8 cellular contexts compared by ENCODE assay signal in genomic region chr4:145732895-145733880, GRCh38. TPM values are rescaled to one million over a fixed set of nuclear protein-coding genes. Genes with fewer than 3 reads are reported as not detected.
A peak's percentile ranks its signal among the peaks of the same experiment; 100 is the strongest.
DNase-seq lines count a peak whose midpoint lies in the region; ATAC-seq and TF ChIP-seq lines count a peak whose summit lies in the region.

No MANE protein-coding gene starts in this region.

- no peaks in the 10 kb centered on the region for H3K9me3 Mint-ChIP-seq in neural crest cell
- no peaks in the 10 kb centered on the region for H3K9me3 Mint-ChIP-seq in stimulated activated naive CD8-positive, alpha-beta T cell treated with anti-CD3 and anti-CD28 coated beads, Interleukin-15, amount 100 ng/mL, for 72 hours

- peak; percentile 88 for ATAC-seq in stimulated activated naive CD8-positive, alpha-beta T cell treated with anti-CD3 and anti-CD28 coated beads, Interleukin-15, amount 100 ng/mL, for 72 hours

- H3K9ac ChIP-seq in Loucy (ENCODE audit: low read depth, low read length, poor library complexity, severe bottlenecking), result peak overlapping the region; percentile 64

- H3K36me3 Mint-ChIP-seq in neural crest cell (ENCODE audit: low read depth), result no peaks in the 10 kb centered on the region

- H3K27me3 ChIP-seq in Loucy (ENCODE audit: insufficient read depth, low read length, poor library complexity, severe bottlenecking), result no peaks in the 10 kb centered on the region

- no peaks in the 10 kb centered on the region for H3K27me3 Mint-ChIP-seq in neural crest cell (ENCODE audit: low read depth)
- H3K27me3 Mint-ChIP-seq in stimulated activated naive CD8-positive, alpha-beta T cell treated with anti-CD3 and anti-CD28 coated beads, Interleukin-15, amount 100 ng/mL, for 72 hours, result peaks cover 29% of the 10 kb centered on the region

- H3K4me3 ChIP-seq in Loucy (ENCODE audit: low read length, poor library complexity, severe bottlenecking) (peak overlapping the region; percentile 73), foreskin fibroblast (ENCODE audit: low read depth in 1 of 2, low read length in 2 of 2) (peak overlapping the region; percentile 56 to 60)

- TF ChIP-seq CTCF in Loucy (conservative IDR thresholded peaks at IDR 0.05; ENCODE audit: low read length), result no peak
- no peak for TF ChIP-seq CTCF in foreskin fibroblast (IDR thresholded peaks at IDR 0.05; ENCODE audit: low read depth, low read length)
- TF ChIP-seq CTCF in neural crest cell (conservative IDR thresholded peaks at IDR 0.05), result no peak

- no peaks in the 10 kb centered on the region for H3K9me2 ChIP-seq in Loucy (replicated peaks; ENCODE audit: low read depth, low read length)

- peak overlapping the region; percentile 85 for H3K27ac Mint-ChIP-seq in neural crest cell (ENCODE audit: unreplicated experiment)
- peak overlapping the region; percentile 65 to 87 for H3K27ac Mint-ChIP-seq in stimulated activated naive CD8-positive, alpha-beta T cell treated with anti-CD3 and anti-CD28 coated beads, Interleukin-15, amount 100 ng/mL, for 72 hours

- no peaks in the 10 kb centered on the region for H3K79me2 ChIP-seq in Loucy (ENCODE audit: insufficient read depth, low read length)

- no peaks in the 10 kb centered on the region for H3K4me1 ChIP-seq in Loucy (ENCODE audit: insufficient read depth, low read length, poor library complexity, severe bottlenecking)

- H3F3A ChIP-seq in Loucy (ENCODE audit: low read depth), result no peaks in the 10 kb centered on the region

- peak overlapping the region; percentile 96 for H2AFZ ChIP-seq in Loucy (ENCODE audit: low read length)

- H3K4me3 Mint-ChIP-seq in neural crest cell, result peak overlapping the region; percentile 89
- H3K4me3 Mint-ChIP-seq in stimulated activated naive CD8-positive, alpha-beta T cell treated with anti-CD3 and anti-CD28 coated beads, Interleukin-15, amount 100 ng/mL, for 72 hours, result peak overlapping the region; percentile 79 to 88

- no peaks in the 10 kb centered on the region for H3K9me3 ChIP-seq in Loucy (ENCODE audit: insufficient read depth, low read depth, low read length)

- H4K20me1 ChIP-seq in Loucy (ENCODE audit: insufficient read depth, low read length, poor library complexity, severe bottlenecking), result no peaks in the 10 kb centered on the region

- DNase-seq in Daoy (ENCODE audit: low read depth), result peak; percentile 94
- peak; percentile 89 for DNase-seq in H4 (ENCODE audit: low spot score)
- peak; percentile 81 to 89 for DNase-seq in SHP77 (lab: John Stamatoyannopoulos, UW)
- DNase-seq in activated gamma-delta T cell treated with anti-CD3 and anti-CD28 coated beads, Interleukin-2, amount 50 U/mL, for 16 hours (ENCODE audit: low read depth), result peak; percentile 66
- peak; percentile 95 to 98 for DNase-seq in foreskin fibroblast
- DNase-seq in neural crest cell (ENCODE audit: low read depth, low spot score), result peak; percentile 85
- DNase-seq in stimulated activated naive CD8-positive, alpha-beta T cell treated with anti-CD3 and anti-CD28 coated beads, Interleukin-15, amount 100 ng/mL, for 72 hours, result peak; percentile 68 to 76

- peak overlapping the region; percentile 68 for H3K4me2 ChIP-seq in Loucy (ENCODE audit: low read depth, low read length, poor library complexity, severe bottlenecking)

- H3K36me3 ChIP-seq in Loucy (ENCODE audit: insufficient read depth, low read length), result no peaks in the 10 kb centered on the region

- peaks cover 34% of the 10 kb centered on the region for H3K4me1 Mint-ChIP-seq in neural crest cell
- H3K4me1 Mint-ChIP-seq in stimulated activated naive CD8-positive, alpha-beta T cell treated with anti-CD3 and anti-CD28 coated beads, Interleukin-15, amount 100 ng/mL, for 72 hours, result peaks cover 24% of the 10 kb centered on the region

RNA-seq across cellular contexts. Expression of gene C4orf51, which starts 53.2 kb away (rescaled TPM):
- total RNA-seq in Daoy (2014; rRNA removed; shearing (Covaris generic)), result not detected in 2 replicates
- total RNA-seq in H4 (2014; rRNA removed; shearing (Covaris generic)), result not detected in 2 replicates
- total RNA-seq in neural crest cell, result not detected in 2 replicates

Comparison
In these comparisons a context has a peak if more than half of its experiments do, and no peak if none do; other contexts are left out.
1. Peak in every context shown above with its lines: DNase-seq, ATAC-seq and H3K4me3 ChIP-seq.